Comparison of ENCODE assay signal across 8 cellular contexts in genomic region chr11:110093407-110094297, GRCh38. TPM values are rescaled to one million over a fixed set of nuclear protein-coding genes. Genes with fewer than 3 reads are reported as not detected.
DNase-seq lines count a peak whose midpoint lies in the region; ATAC-seq and TF ChIP-seq lines count a peak whose summit lies in the region.

No MANE protein-coding gene starts in this region.

- WGBS in heart left ventricle, 4 donors = 0 to 1% (median 0%) methylated on average over 31 to 80 of the region's 80 CpGs

- ATAC-seq in GM18502 (IDR thresholded peaks at IDR 0.05; ENCODE audit: poor library complexity, unreplicated experiment) (peak; percentile 26), HG02970 (IDR thresholded peaks at IDR 0.05; ENCODE audit: low FRiP score, unreplicated experiment) (peak; percentile 16), heart left ventricle (peak; percentile 28 to 73 (median 68)), omental fat pad (ENCODE audit: low FRiP score) (peak; percentile 64)

- intact Hi-C loops in heart left ventricle (cut with DNase I) = loop anchor here in 6 of 10 donors (1.0 to 10.0 kb wide), 5 partner anchors 146 to 201 kb away; partner anchors contain the start of gene RDX (in 1 of the 6)

- no peaks in the 10 kb centered on the region for H3K27me3 ChIP-seq in adipocyte (replicated peaks; ENCODE audit: control insufficient read depth, insufficient read depth, low read length)
- no peaks in the 10 kb centered on the region for H3K27me3 ChIP-seq in heart left ventricle

- peak; percentile 72 for DNase-seq in AG20443 (ENCODE audit: low spot score)
- DNase-seq in NCI-H446 treated with DMSO at 0.1 percent for 48 hours (lab: John Stamatoyannopoulos, UW) = peak; percentile 34
- peak; percentile 81 for DNase-seq in adipocyte (ENCODE audit: low read depth)
- peak; percentile 42 to 80 (median 63) for DNase-seq in heart left ventricle
- no peak for DNase-seq in omental fat pad (ENCODE audit: low spot score)
- no peak for DNase-seq in effector CD8-positive, alpha-beta T cell (lab: John Stamatoyannopoulos, UW)

- H3K4me1 ChIP-seq in adipocyte (ENCODE audit: control insufficient read depth, insufficient read depth, low read length) = peaks cover 25% of the 10 kb centered on the region
- H3K4me1 ChIP-seq in heart left ventricle = peaks cover 0 to 38% (median 20%) of the 10 kb centered on the region in 12 donors

- no peaks in the 10 kb centered on the region for H3K36me3 ChIP-seq in adipocyte (ENCODE audit: control insufficient read depth, insufficient read depth, low read length, severe bottlenecking)
- no peaks in the 10 kb centered on the region for H3K36me3 ChIP-seq in heart left ventricle

- TF ChIP-seq POLR2A in heart left ventricle (IDR thresholded peaks at IDR 0.05) = no peak

- H3K9me3 ChIP-seq in adipocyte (ENCODE audit: control insufficient read depth, low read length) (no peaks in the 10 kb centered on the region), heart left ventricle (no peaks in the 10 kb centered on the region)

- peak overlapping the region; percentile 76 to 99 (median 94) for H3K27ac ChIP-seq in heart left ventricle

- H3K4me3 ChIP-seq in adipocyte (ENCODE audit: low read length) (peak overlapping the region; percentile 90), heart left ventricle (peak overlapping the region; percentile 59 to 93 (median 81))

- peak overlapping the region; percentile 88 for H3K9ac ChIP-seq in adipocyte (ENCODE audit: low read length)

- no peak for TF ChIP-seq CTCF in heart left ventricle (IDR thresholded peaks at IDR 0.05)
- no peak for TF ChIP-seq CTCF in omental fat pad (IDR thresholded peaks at IDR 0.05)

RNA-seq across cellular contexts. Expression of gene ZC3H12C, which starts 0.5 kb away (rescaled TPM):
- total RNA-seq in heart left ventricle (10 to 100 TPM; 13.8 to 24.3 (median 18.8) TPM), omental fat pad (10 to 100 TPM; 12.0 to 19.4 (median 15.7) TPM)
- polyA plus RNA-seq in heart left ventricle = 1 to 10 TPM; 2.1 to 7.2 TPM

Comparison
In these comparisons a context has a peak if more than half of its experiments do, and no peak if none do; other contexts are left out.
1. DNase-seq: peak in AG20443 (single experiment), NCI-H446 treated with DMSO at 0.1 percent for 48 hours (single experiment), adipocyte (single experiment) and heart left ventricle (5 of 5); none in omental fat pad (single experiment) and effector CD8-positive, alpha-beta T cell (single experiment).
2. ATAC-seq: peak in every context shown above with its lines; median percentile 68 in heart left ventricle; 64 in omental fat pad; 26 in GM18502; 16 in HG02970.